In the genomic region with DNA sequence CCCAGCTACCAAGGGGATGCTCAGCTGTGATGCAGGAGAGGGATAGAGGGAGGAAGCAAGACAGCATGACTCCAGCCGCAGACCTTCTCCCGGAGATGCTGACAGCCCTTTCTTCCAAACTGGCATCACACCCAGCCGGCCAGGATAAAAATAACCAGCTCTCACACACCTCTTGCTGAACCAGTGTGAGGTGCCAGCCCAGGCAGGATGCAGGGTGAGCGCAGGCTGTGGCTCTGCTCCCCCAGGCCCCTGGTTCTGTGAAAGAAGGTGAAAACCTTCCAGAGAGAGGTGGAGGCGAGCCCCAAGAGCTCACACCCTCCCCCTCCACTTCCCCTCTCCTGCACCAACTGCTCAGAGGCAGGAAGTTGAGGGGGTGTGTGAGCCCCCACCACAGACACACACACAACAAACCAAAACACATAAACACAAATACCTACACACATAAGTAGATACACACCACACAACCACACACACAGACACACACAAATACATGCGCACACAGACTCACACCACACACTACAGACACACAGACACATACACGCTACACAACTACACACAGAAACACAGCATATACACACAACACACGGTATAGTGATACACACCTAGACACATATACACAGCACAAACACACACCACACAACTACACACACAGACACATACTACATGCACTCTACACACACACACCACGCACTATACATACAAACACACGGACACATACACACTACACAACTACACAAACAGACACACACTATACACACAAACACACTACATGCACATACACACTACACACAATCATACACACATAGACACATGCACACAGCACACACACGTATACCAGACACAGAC, we compare ENCODE assay signal across 9 cellular contexts. TPM values are rescaled to one million over a fixed set of nuclear protein-coding genes. Genes with fewer than 3 reads are reported as not detected.
DNase-seq lines count a peak whose midpoint lies in the region; ATAC-seq, FAIRE-seq and TF ChIP-seq lines count a peak whose summit lies in the region.
"Had no signal": no experiment of that assay in that cellular context is flagged by ENCODE, and none has a peak within 500 bp of the region (broad histone marks: within the 10 kb centered on the region; RNA-seq: fewer than 3 reads in every experiment).

No MANE protein-coding gene starts in this region.

- DNase-seq in GM10248 (ENCODE audit: extremely low spot score) (peak; percentile 51), RPMI8226 (peak; percentile 7), right cardiac atrium (peak; percentile 38 to 75 (median 74)), NCI-H2227 treated with DMSO at 0.1 percent for 48 hours (lab: John Stamatoyannopoulos, UW) (no peak), H54 (ENCODE audit: insufficient read length, low spot score) (no peak), ascending aorta (ENCODE audit: low spot score in 2 of 2) (no peak), NCI-H2196 (lab: John Stamatoyannopoulos, UW; ENCODE audit: unreplicated experiment) (no peak)

- H3K9me3 ChIP-seq in right cardiac atrium (ENCODE audit: control insufficient read depth, low read length): no peaks in the 10 kb centered on the region
- H3K9me3 ChIP-seq in ascending aorta: no peaks in the 10 kb centered on the region

- no peak for TF ChIP-seq POLR2A in H54 (IDR thresholded peaks at IDR 0.05; ENCODE audit: low read depth, low read length)

- peak; percentile 42 for ATAC-seq in GM21526 (IDR thresholded peaks at IDR 0.05; ENCODE audit: low FRiP score, unreplicated experiment)
- peak; percentile 81 to 83 for ATAC-seq in right cardiac atrium

- H3K27ac ChIP-seq in right cardiac atrium (ENCODE audit: low read length) (no peak overlapping the region), ascending aorta (no peak overlapping the region)

- no peak for FAIRE-seq in H54 (lab: Jason Lieb, UNC)

- H3K27me3 ChIP-seq in right cardiac atrium (ENCODE audit: control insufficient read depth, insufficient read depth): no peaks in the 10 kb centered on the region
- no peaks in the 10 kb centered on the region for H3K27me3 ChIP-seq in ascending aorta

- H3K4me1 ChIP-seq in right cardiac atrium (ENCODE audit: control insufficient read depth, insufficient read depth, low read length) (no peaks in the 10 kb centered on the region), ascending aorta (no peaks in the 10 kb centered on the region)

- WGBS in right cardiac atrium: 61% methylated on average over 11 of the region's 11 CpGs

- POLR2A ChIA-PET in GM10248 (lab: Yijun Ruan, JAX): no interaction called here

- no peaks in the 10 kb centered on the region for H3K36me3 ChIP-seq in ascending aorta

- CTCF ChIA-PET in GM10248 (lab: Yijun Ruan, JAX): interaction anchor here (0.8 to 1.2 kb wide), 2 partner anchors 17 to 29 kb away, joined by 3 to 6 read pairs; a partner anchor contains a TSS

- intact Hi-C loops in right cardiac atrium (cut with DNase I) (no loop called here), ascending aorta (cut with DNase I) (no loop called here)

- TF ChIP-seq CTCF in GM10248 (IDR thresholded peaks at IDR 0.05; ENCODE audit: control extremely low read depth, extremely low read depth, low read depth, missing control alignments) (no peak), ascending aorta (IDR thresholded peaks at IDR 0.05) (no peak)

- H3K4me3 ChIP-seq in right cardiac atrium (ENCODE audit: low read length) (no peak overlapping the region), ascending aorta (no peak overlapping the region)

RNA-seq across cellular contexts. Expression of a gene that starts 4.2 kb away (rescaled TPM):
- total RNA-seq in right cardiac atrium: not detected
- polyA plus RNA-seq in right cardiac atrium: not detected
- total RNA-seq in ascending aorta: not detected
- total RNA-seq: temporal lobe had no signal

RNA-seq across cellular contexts. Expression of a gene that starts 16.6 kb away (rescaled TPM):
- total RNA-seq in right cardiac atrium (1 to 10 TPM; 2.4 to 9.1 (median 5.3) TPM), ascending aorta (not detected)
- 3.6 TPM for polyA plus RNA-seq in right cardiac atrium

RNA-seq across cellular contexts. Expression of a gene that starts 38.5 kb away (rescaled TPM):
- total RNA-seq in right cardiac atrium (100 to 1,000 TPM; 274 to 310 (median 296) TPM), ascending aorta (77.2 TPM)
- polyA plus RNA-seq in right cardiac atrium: 430 TPM

RNA-seq across cellular contexts. Expression of a gene that starts 47.6 kb away (rescaled TPM):
- total RNA-seq in right cardiac atrium: not detected
- polyA plus RNA-seq in right cardiac atrium: not detected
- total RNA-seq in ascending aorta: not detected
- total RNA-seq: temporal lobe had no signal

Comparison
In these comparisons a context has a peak if more than half of its experiments do, and no peak if none do; other contexts are left out.
1. DNase-seq: peak in GM10248 (single experiment), RPMI8226 (single experiment) and right cardiac atrium (3 of 3); none in NCI-H2227 treated with DMSO at 0.1 percent for 48 hours (single experiment), H54 (single experiment), ascending aorta (0 of 2) and NCI-H2196 (single experiment).